1 cellular context compared by ENCODE assay signal in the genomic region with DNA sequence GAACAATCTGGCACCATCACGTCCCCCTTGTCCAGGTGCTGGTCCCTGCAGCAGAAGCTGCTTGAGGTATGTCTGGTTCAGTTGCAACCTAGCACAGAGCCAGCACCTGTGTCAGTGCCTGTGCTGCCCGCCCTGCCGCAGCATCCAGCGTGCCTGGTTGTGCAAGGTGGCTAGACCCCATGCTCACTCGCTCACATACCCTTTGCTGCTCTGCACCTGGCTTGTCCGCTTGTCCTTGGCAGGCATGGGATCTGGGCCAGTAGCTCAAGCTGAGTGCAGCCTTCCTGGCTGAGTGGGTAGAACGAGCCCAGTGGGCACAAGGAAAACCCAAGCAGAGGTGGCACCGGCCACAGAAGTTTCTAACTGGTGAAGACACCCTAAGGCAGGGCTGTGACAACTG.
TF ChIP-seq lines count a peak whose summit lies in the region.

No MANE protein-coding gene starts in this region.

TF ChIP-seq in A549, 52 proteins besides CTCF, POLR2A, EP300 and RAD21 (continued from another document):
- TF ChIP-seq MYC (IDR thresholded peaks at IDR 0.05; ENCODE audit: borderline replicate concordance, low read length), result no peak
- TF ChIP-seq SREBF2 (IDR thresholded peaks at IDR 0.05), result no peak
TF ChIP-seq in A549: peak in this region for 0.
